14 cellular contexts compared by ENCODE assay signal in the genomic region with DNA sequence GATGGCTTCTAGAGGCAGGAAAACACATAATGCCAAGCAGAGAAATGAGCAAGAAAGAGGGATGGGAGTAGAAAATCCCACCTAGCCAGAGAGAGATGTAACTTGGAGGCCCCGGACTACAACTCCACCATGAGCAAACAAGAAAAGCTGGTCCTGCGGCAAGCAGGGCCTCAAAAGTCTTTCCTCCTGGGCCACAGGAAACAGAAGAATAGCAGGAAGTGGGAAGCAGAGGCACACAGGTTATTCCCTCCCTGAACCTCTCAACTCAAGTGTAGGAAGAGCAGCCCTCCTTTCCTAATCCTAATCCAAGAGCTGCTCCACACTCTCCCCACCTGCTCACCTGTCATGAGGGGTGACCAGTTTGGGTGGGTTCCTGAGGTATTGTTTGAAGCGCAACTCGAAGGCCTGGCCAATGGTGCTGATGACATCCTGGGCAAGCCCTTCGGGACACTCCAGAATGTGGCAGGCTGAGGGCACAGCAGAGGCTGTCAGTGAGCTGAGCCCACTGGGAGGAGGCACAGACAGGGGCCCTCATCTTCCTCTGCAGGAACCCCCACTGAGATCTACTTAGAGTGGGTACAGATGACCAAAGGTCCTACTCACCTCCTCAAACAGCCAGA. TPM values are rescaled to one million over a fixed set of nuclear protein-coding genes. Genes with fewer than 3 reads are reported as not detected.
DNase-seq lines count a peak whose midpoint lies in the region; ATAC-seq and TF ChIP-seq lines count a peak whose summit lies in the region.
"Had no signal": no experiment of that assay in that cellular context is flagged by ENCODE, and none has a peak within 500 bp of the region (broad histone marks: within the 10 kb centered on the region; RNA-seq: fewer than 3 reads in every experiment).

No MANE protein-coding gene starts in this region.

- peaks cover 31 to 45% (median 37%) of the 10 kb centered on the region in 3 donors for H3K4me1 Mint-ChIP-seq in T-cell

- peak overlapping the region; percentile 36 to 55 for H3K27ac Mint-ChIP-seq in T-cell
- H3K27ac Mint-ChIP-seq: activated naive CD8-positive, alpha-beta T cell had no signal

- no peaks in the 10 kb centered on the region for H3K27me3 Mint-ChIP-seq in T-cell
- H3K27me3 Mint-ChIP-seq: activated naive CD8-positive, alpha-beta T cell had no signal

- no peaks in the 10 kb centered on the region for H3K9me3 Mint-ChIP-seq in T-cell

- TF ChIP-seq CTCF in esophagus squamous epithelium (IDR thresholded peaks at IDR 0.05) (no peak), gastrocnemius medialis (IDR thresholded peaks at IDR 0.05 in 4 of 5, conservative IDR thresholded peaks at IDR 0.05 in 1 of 5) (no peak), Peyer's patch (IDR thresholded peaks at IDR 0.05) (no peak), BE2C (IDR thresholded peaks at IDR 0.05; ENCODE audit: low read depth, low read length) (no peak)

- peaks cover 69% of the 10 kb centered on the region for H3K36me3 ChIP-seq in BLaER1
- peaks cover 7 to 75% (median 49%) of the 10 kb centered on the region in 3 donors for H3K36me3 ChIP-seq in esophagus squamous epithelium
- peaks cover 4 to 56% of the 10 kb centered on the region in 2 donors for H3K36me3 ChIP-seq in gastrocnemius medialis
- peaks cover 0 to 69% (median 0%) of the 10 kb centered on the region in 3 donors for H3K36me3 ChIP-seq in Peyer's patch
- H3K36me3 ChIP-seq in BE2C = peaks cover 40% of the 10 kb centered on the region

- no peak overlapping the region for H3K4me2 ChIP-seq in BLaER1

- H3K27ac ChIP-seq in BLaER1 (0 out of 2 replicates have a peak overlapping the region, but pooled peaks have one; percentile 2), esophagus squamous epithelium (peak overlapping the region; percentile 48 to 99 (median 98)), gastrocnemius medialis (peak overlapping the region in 3 of 4 donors; percentile 95 to 96 (median 95)), Peyer's patch (peak overlapping the region in 1 of 4 donors; percentile 35)
- H3K27ac ChIP-seq: SJSA1 had no signal

- no peak overlapping the region for H3K4me3 Mint-ChIP-seq in T-cell
- H3K4me3 Mint-ChIP-seq: activated naive CD8-positive, alpha-beta T cell had no signal

- no peak for TF ChIP-seq POLR2A in esophagus squamous epithelium (IDR thresholded peaks at IDR 0.05)
- TF ChIP-seq POLR2A in gastrocnemius medialis (IDR thresholded peaks at IDR 0.05) = no peak
- no peak for TF ChIP-seq POLR2A in Peyer's patch (IDR thresholded peaks at IDR 0.05)

- H3K4me3 ChIP-seq in BLaER1 (no peak overlapping the region), esophagus squamous epithelium (no peak overlapping the region), gastrocnemius medialis (no peak overlapping the region), Peyer's patch (no peak overlapping the region), BE2C (ENCODE audit: low read depth, low read length) (no peak overlapping the region)
- H3K4me3 ChIP-seq: SJSA1 had no signal

- no peak for ATAC-seq in T-cell (replicated peaks in 1 of 4)
- ATAC-seq in gastrocnemius medialis = no peak

- DNase-seq in T-cell (no peak), esophagus squamous epithelium (lab: John Stamatoyannopoulos, UW) (no peak), gastrocnemius medialis (no peak), Peyer's patch (no peak), globus pallidus (ENCODE audit: low spot score) (no peak), BE2C (no peak), HT-29 (ENCODE audit: low spot score) (no peak)
- DNase-seq: activated CD4-positive, alpha-beta T cell treated with anti-CD3 and anti-CD28 coated beads for 4 hours; Caco-2; effector memory CD4-positive, alpha-beta T cell; NCI-H526 treated with DMSO at 0.1 percent for 48 hours had no signal

- in situ Hi-C loops in gastrocnemius medialis (cut with MboI; ENCODE audit: low sequenced_read_pairs in 4 of 4) = loop anchor here in 3 of 4 donors (10.0 to 25.0 kb wide), 2 partner anchors 47 to 95 kb away; partner anchors contain the start of genes ADAM15 (in 1 of the 3) and EFNA4 (in 1 of the 3)

- peak overlapping the region; percentile 32; the same call in 1 of the 2 replicates for H3K9ac ChIP-seq in BLaER1

- no peaks in the 10 kb centered on the region for H3K27me3 ChIP-seq in BLaER1
- no peaks in the 10 kb centered on the region for H3K27me3 ChIP-seq in esophagus squamous epithelium
- H3K27me3 ChIP-seq in gastrocnemius medialis = no peaks in the 10 kb centered on the region
- no peaks in the 10 kb centered on the region for H3K27me3 ChIP-seq in Peyer's patch
- no peaks in the 10 kb centered on the region for H3K27me3 ChIP-seq in BE2C
- H3K27me3 ChIP-seq: SJSA1 had no signal

- intact Hi-C loops in esophagus squamous epithelium (cut with DNase I) = loop anchor here (10.0 kb wide), 1 partner anchor 97 kb away; the partner anchor contains the start of gene EFNA4
- intact Hi-C loops in gastrocnemius medialis (cut with DNase I; ENCODE audit: low total_unique reads) = no loop called here

- 44 to 60% methylated on average over 2 of the region's 5 CpGs for WGBS in esophagus squamous epithelium, 2 donors

- H3K36me3 Mint-ChIP-seq in T-cell = peaks cover 34% of the 10 kb centered on the region

- H3K4me1 ChIP-seq in BLaER1 = peaks cover 74% of the 10 kb centered on the region
- peaks cover 46 to 76% (median 53%) of the 10 kb centered on the region in 3 donors for H3K4me1 ChIP-seq in esophagus squamous epithelium
- peaks cover 36 to 39% of the 10 kb centered on the region in 2 donors for H3K4me1 ChIP-seq in gastrocnemius medialis
- peaks cover 0 to 43% (median 11%) of the 10 kb centered on the region in 4 donors for H3K4me1 ChIP-seq in Peyer's patch
- peaks cover 19% of the 10 kb centered on the region for H3K4me1 ChIP-seq in BE2C

- CTCF ChIA-PET in T-cell (lab: Charles Lee) = interaction anchor here in 1 of 2 donors (1.2 kb wide), 1 partner anchor 49 kb away, joined by 3 read pairs; no protein-coding TSS in a partner anchor

- POLR2A ChIA-PET in T-cell (lab: Charles Lee) = interaction anchor here in 1 of 2 donors (0.6 kb wide), 2 partner anchors 14 to 28 kb away, joined by 3 to 9 read pairs; no protein-coding TSS in a partner anchor

- H4K20me1 ChIP-seq in BLaER1 = peaks cover 38% of the 10 kb centered on the region

- H3K9me3 ChIP-seq in BLaER1 = no peaks in the 10 kb centered on the region
- no peaks in the 10 kb centered on the region for H3K9me3 ChIP-seq in esophagus squamous epithelium
- no peaks in the 10 kb centered on the region for H3K9me3 ChIP-seq in gastrocnemius medialis
- H3K9me3 ChIP-seq in Peyer's patch = no peaks in the 10 kb centered on the region
- H3K9me3 ChIP-seq in BE2C = no peaks in the 10 kb centered on the region
- H3K9me3 ChIP-seq: Caco-2, SJSA1 had no signal

RNA-seq across cellular contexts. Expression of gene SHC1, which starts 3.1 kb away (rescaled TPM):
- total RNA-seq in T-cell = 10 to 100 TPM; 61.3 to 88.2 (median 76.8) TPM
- 10 to 100 TPM; 37.6 to 80.9 (median 65.8) TPM for total RNA-seq in esophagus squamous epithelium
- total RNA-seq in gastrocnemius medialis = 100 to 1,000 TPM in 1 of 4 donors, 10 to 100 TPM in 3; 27.4 to 135 (median 54.9) TPM
- 100 to 1,000 TPM in 2 of 4 donors, 10 to 100 TPM in 2; 56.9 to 150 (median 104) TPM for total RNA-seq in Peyer's patch
- polyA plus RNA-seq in BE2C (2012; ENCODE audit: insufficient read depth, insufficient read length, low read depth) = 263 TPM
- total RNA-seq in HT-29 (2014; rRNA removed; shearing (Covaris generic)) = 112 and 120 TPM in 2 replicates

RNA-seq across cellular contexts. Expression of gene PYGO2, which starts 5.9 kb away (rescaled TPM):
- 10 to 100 TPM; 36.0 to 70.8 (median 68.5) TPM for total RNA-seq in T-cell
- 10 to 100 TPM; 14.4 to 18.8 (median 17.5) TPM for total RNA-seq in esophagus squamous epithelium
- total RNA-seq in gastrocnemius medialis = 10 to 100 TPM; 12.6 to 22.7 (median 17.8) TPM
- 10 to 100 TPM; 32.2 to 48.9 (median 34.2) TPM for total RNA-seq in Peyer's patch
- polyA plus RNA-seq in BE2C (2012; ENCODE audit: insufficient read depth, insufficient read length, low read depth) = 57.8 TPM
- total RNA-seq in HT-29 (2014; rRNA removed; shearing (Covaris generic)) = 36.3 and 43.4 TPM in 2 replicates

RNA-seq across cellular contexts. Expression of gene CKS1B, which starts 7.0 kb away (rescaled TPM):
- 10 to 100 TPM in 4 of 5 donors, 1 to 10 TPM in 1; 7.9 to 11.8 (median 10.3) TPM for total RNA-seq in T-cell
- 10 to 100 TPM; 34.9 to 72.8 (median 55.3) TPM for total RNA-seq in esophagus squamous epithelium
- 10 to 100 TPM in 1 of 4 donors, 1 to 10 TPM in 3; 3.6 to 15.7 (median 7.9) TPM for total RNA-seq in gastrocnemius medialis
- 10 to 100 TPM; 20.3 to 39.1 (median 26.5) TPM for total RNA-seq in Peyer's patch
- polyA plus RNA-seq in BE2C (2012; ENCODE audit: insufficient read depth, insufficient read length, low read depth) = 129 TPM
- 189 and 196 TPM in 2 replicates for total RNA-seq in HT-29 (2014; rRNA removed; shearing (Covaris generic))

RNA-seq across cellular contexts. Expression of gene PBXIP1, which starts 11.5 kb away (rescaled TPM):
- total RNA-seq in T-cell (100 to 1,000 TPM; 299 to 450 (median 328) TPM), esophagus squamous epithelium (10 to 100 TPM; 11.1 to 51.1 (median 29.3) TPM), gastrocnemius medialis (100 to 1,000 TPM; 126 to 171 (median 165) TPM), Peyer's patch (100 to 1,000 TPM in 3 of 4 donors, 10 to 100 TPM in 1; 66.6 to 117 (median 109) TPM)
- 5.8 TPM for polyA plus RNA-seq in BE2C (2012; ENCODE audit: insufficient read depth, insufficient read length, low read depth)
- 33.3 and 42.5 TPM in 2 replicates for total RNA-seq in HT-29 (2014; rRNA removed; shearing (Covaris generic))

RNA-seq across cellular contexts. Expression of gene FLAD1, which starts 15.7 kb away (rescaled TPM):
- total RNA-seq in T-cell = 10 to 100 TPM; 32.8 to 64.3 (median 53.4) TPM
- total RNA-seq in esophagus squamous epithelium = 10 to 100 TPM; 21.5 to 30.9 (median 29.5) TPM
- 10 to 100 TPM; 26.6 to 36.8 (median 31.7) TPM for total RNA-seq in gastrocnemius medialis
- total RNA-seq in Peyer's patch = 10 to 100 TPM; 29.7 to 50.3 (median 46.3) TPM
- polyA plus RNA-seq in BE2C (2012; ENCODE audit: insufficient read depth, insufficient read length, low read depth) = 183 TPM
- 83.1 and 85.5 TPM in 2 replicates for total RNA-seq in HT-29 (2014; rRNA removed; shearing (Covaris generic))
